Comparison of ENCODE assay signal across 8 cellular contexts in the genomic region with DNA sequence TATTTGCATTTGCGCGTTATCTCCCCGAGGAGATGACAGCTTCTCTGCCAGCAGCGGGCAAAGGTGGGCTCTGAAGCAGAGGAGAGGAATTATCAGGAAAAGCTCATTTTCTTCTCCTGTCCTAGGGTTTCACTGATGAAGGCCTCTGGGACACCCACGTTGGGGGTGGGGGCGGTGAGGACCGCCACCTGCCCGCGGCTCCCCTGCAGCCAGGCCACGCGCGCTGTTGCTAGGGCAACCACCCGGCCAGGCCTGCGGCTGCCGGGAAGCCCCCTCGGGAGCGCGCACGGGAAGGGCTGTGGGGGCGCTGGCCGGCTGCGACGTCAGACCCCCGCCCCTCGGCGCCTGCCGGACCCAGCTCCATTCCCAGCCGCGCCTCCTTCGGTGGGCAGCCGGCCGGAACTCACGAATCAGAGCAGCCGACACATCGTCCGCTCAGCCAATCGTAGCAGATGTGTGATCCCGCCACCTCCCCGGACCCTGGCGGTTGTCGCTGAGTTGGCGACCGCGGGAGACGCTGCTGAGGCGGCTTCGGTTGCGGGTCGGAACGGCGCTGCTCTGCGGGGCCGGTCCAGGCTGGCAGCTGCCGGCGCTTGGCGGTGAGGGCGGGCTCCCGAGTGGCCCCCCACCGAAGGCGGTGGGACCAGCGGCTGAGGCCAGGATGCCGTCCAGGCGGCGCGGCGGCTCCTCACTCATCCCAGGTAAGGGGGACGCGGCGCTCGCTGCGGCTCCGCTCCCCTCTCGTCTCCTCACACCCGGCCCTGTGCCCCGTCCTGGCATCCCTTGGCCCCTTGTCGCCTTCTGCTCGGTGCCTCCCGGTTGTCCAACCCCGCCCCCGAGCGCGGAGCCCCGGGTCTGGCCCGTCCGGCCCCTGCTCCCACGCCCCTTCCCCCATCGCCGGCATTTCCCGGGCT. TPM values are rescaled to one million over a fixed set of nuclear protein-coding genes. Genes with fewer than 3 reads are reported as not detected.
DNase-seq lines count a peak whose midpoint lies in the region; ATAC-seq and TF ChIP-seq lines count a peak whose summit lies in the region.

A gene (plus strand): TSS at position 513 of the 914 bp plus-strand sequence. CDS start 35,092 bp downstream, outside the sequence.

- 0 to 1% (median 1%) methylated on average over 21 to 89 of the region's 89 CpGs for WGBS in adrenal gland, 4 donors
- 0 to 1% (median 1%) methylated on average over 20 to 89 of the region's 89 CpGs for WGBS in heart left ventricle, 4 donors
- WGBS in transverse colon (ENCODE audit: low coverage in 1 of 2), 2 donors, result 1% methylated on average over 37 of the region's 89 CpGs; no CpG with 5 or more reads in 1 of the 2 donors

- peak; percentile 93 to 94 for TF ChIP-seq POLR2A in adrenal gland (IDR thresholded peaks at IDR 0.05)
- TF ChIP-seq POLR2A in heart left ventricle (IDR thresholded peaks at IDR 0.05), result peak in 1 of 2 donors; percentile 91
- TF ChIP-seq POLR2A in transverse colon (IDR thresholded peaks at IDR 0.05), result peak; percentile 66

- H3K36me3 ChIP-seq in adrenal gland (replicated peaks in 1 of 2), result no peaks in the 10 kb centered on the region
- peaks cover 0 to 4% (median 0%) of the 10 kb centered on the region in 9 donors for H3K36me3 ChIP-seq in heart left ventricle
- H3K36me3 ChIP-seq in transverse colon, result no peaks in the 10 kb centered on the region

- intact Hi-C loops in adrenal gland (cut with DNase I) (loop anchor here in 1 of 2 donors (10.0 kb wide), 1 partner anchor 60 kb away; no protein-coding TSS in a partner anchor), heart left ventricle (cut with DNase I) (loop anchor here in 5 of 10 donors (5.0 to 10.0 kb wide), 3 partner anchors 53 to 63 kb away; no protein-coding TSS in a partner anchor), transverse colon (cut with DNase I; ENCODE audit: low total_unique reads) (no loop called here)

- TF ChIP-seq EP300 in transverse colon (IDR thresholded peaks at IDR 0.05; ENCODE audit: low read depth), result no peak

- in situ Hi-C loops in transverse colon (cut with MboI; ENCODE audit: low pct_ligation_motif_present in 1 of 4, low pct_unique_long_range_greater_than_20kb in 1 of 4, low sequenced_read_pairs in 3 of 4), result no loop called here

- H3K27me3 ChIP-seq in adrenal gland (no peaks in the 10 kb centered on the region), heart left ventricle (no peaks in the 10 kb centered on the region), transverse colon (peaks cover 4% of the 10 kb centered on the region)

- TF ChIP-seq CTCF in GM12874 (IDR thresholded peaks at IDR 0.05; ENCODE audit: insufficient read depth, low read depth, low read length) (peak; percentile 79), adrenal gland (IDR thresholded peaks at IDR 0.05) (peak; percentile 41 to 89 (median 70)), heart left ventricle (IDR thresholded peaks at IDR 0.05) (peak; percentile 29 to 82 (median 50)), transverse colon (IDR thresholded peaks at IDR 0.05) (peak; percentile 47 to 78 (median 61))

- H3K4me3 ChIP-seq in adrenal gland (peak within 1 kb of the TSS; percentile 17 to 99 (median 87)), heart left ventricle (peak within 1 kb of the TSS; percentile 67 to 99 (median 96)), transverse colon (peak within 1 kb of the TSS; percentile 67 to 91 (median 84))

- peak; percentile 95 for DNase-seq in NCI-H1105 treated with DMSO at 0.1 percent for 48 hours (lab: John Stamatoyannopoulos, UW)
- DNase-seq in SW480 (ENCODE audit: low spot score), result peak; percentile 87
- peak; percentile 87 to 96 (median 91) for DNase-seq in adrenal gland
- DNase-seq in heart left ventricle, result peak; percentile 88 to 93 (median 89)
- DNase-seq in pons (ENCODE audit: low spot score), result peak; percentile 90
- DNase-seq in transverse colon, result peak; percentile 85

- H3K4me1 ChIP-seq in adrenal gland (replicated peaks in 1 of 2), result peaks cover 13 to 25% of the 10 kb centered on the region in 2 donors
- peaks cover 0 to 29% (median 12%) of the 10 kb centered on the region in 12 donors for H3K4me1 ChIP-seq in heart left ventricle
- H3K4me1 ChIP-seq in transverse colon, result peaks cover 0 to 11% (median 9%) of the 10 kb centered on the region in 4 donors

- H3K27ac ChIP-seq in adrenal gland, result peak within 1 kb of the TSS in 3 of 5 donors; percentile 62 to 87 (median 76)
- peak within 1 kb of the TSS in 11 of 12 donors; percentile 40 to 84 (median 70) for H3K27ac ChIP-seq in heart left ventricle
- peak within 1 kb of the TSS; percentile 61 to 75 (median 70) for H3K27ac ChIP-seq in transverse colon

- no peaks in the 10 kb centered on the region for H3K9me3 ChIP-seq in adrenal gland (replicated peaks in 1 of 3)
- no peaks in the 10 kb centered on the region for H3K9me3 ChIP-seq in heart left ventricle
- H3K9me3 ChIP-seq in transverse colon, result no peaks in the 10 kb centered on the region

- peak; percentile 95 for ATAC-seq in HG02642 (IDR thresholded peaks at IDR 0.05; ENCODE audit: poor library complexity, unreplicated experiment)
- ATAC-seq in heart left ventricle, result peak; percentile 92 to 97 (median 97)

RNA-seq across cellular contexts. Expression of the gene that starts here (rescaled TPM):
- total RNA-seq in adrenal gland (10 to 100 TPM; 23.9 to 70.2 (median 32.2) TPM), heart left ventricle (10 to 100 TPM in 1 of 9 donors, 1 to 10 TPM in 8; 3.6 to 10.8 (median 5.5) TPM), transverse colon (10 to 100 TPM in 2 of 4 donors, 1 to 10 TPM in 2; 1.5 to 28.3 (median 9.7) TPM)
- polyA plus RNA-seq in adrenal gland (10 to 100 TPM in 1 of 3 donors, 1 to 10 TPM in 2; 6.8 to 22.3 (median 7.5) TPM), heart left ventricle (1 to 10 TPM; 1.9 to 5.8 TPM)

Comparison
In these comparisons a context has a peak if more than half of its experiments do, and no peak if none do; other contexts are left out.
1. Peak in every context shown above with its lines: DNase-seq, ATAC-seq, H3K4me3 ChIP-seq and H3K27ac ChIP-seq.